8 cellular contexts compared by ENCODE assay signal in the genomic region with DNA sequence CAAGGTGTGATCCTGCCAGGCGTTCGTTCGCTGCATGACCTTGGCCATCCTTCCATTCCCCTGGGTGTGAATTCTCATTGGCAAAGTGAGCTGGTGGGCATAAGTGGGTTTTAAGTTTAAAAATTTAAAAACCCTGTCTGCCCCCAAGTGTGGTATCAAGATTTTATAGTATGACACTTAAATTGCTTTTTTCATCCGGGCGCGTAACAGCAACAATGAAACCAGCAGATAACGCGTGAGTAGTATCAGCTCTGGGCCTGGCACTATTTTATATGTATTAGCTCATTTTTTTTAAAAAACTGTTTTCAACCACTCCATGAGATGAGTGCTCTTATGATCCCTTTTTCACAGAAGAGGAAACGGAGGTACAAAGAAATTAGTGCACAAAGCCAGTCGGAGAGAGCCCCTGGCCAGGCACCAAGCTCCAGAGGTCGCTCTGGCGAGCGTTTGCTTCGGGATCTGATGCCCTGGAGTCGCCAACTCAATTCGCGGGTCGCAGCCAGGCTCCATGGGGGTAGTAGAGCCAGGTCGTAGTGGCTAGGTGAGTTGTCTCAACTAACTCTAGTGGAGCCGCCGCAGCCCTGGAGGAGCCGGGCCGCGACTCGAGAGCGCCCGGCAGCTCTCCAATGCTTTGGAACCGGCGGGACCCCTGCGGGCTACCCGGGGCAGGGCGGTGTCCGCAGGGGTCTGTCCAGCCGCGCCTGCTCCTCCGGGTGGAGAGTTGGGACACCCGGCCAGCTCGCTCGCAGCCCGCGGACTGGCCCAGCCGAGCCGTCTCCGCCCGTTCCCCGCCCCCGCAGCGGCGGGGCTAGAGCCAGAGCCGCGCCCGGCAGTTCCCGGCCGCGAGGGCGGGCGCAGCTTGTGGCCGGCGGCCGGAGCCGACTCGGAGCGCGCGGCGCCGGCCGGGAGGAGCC. TPM values are rescaled to one million over a fixed set of nuclear protein-coding genes. Genes with fewer than 3 reads are reported as not detected.
DNase-seq lines count a peak whose midpoint lies in the region; ATAC-seq, FAIRE-seq and TF ChIP-seq lines count a peak whose summit lies in the region.

Gene IL1R1 (plus strand): TSS at position 832 of the 914 bp plus-strand sequence. CDS start 14,979 bp downstream, outside the sequence.

- H3K36me3 ChIP-seq in HUES64 (ENCODE audit: insufficient read depth, low read length) (no peaks in the 10 kb centered on the region), K562 (ENCODE audit: control insufficient read depth, insufficient read depth, low read length) (no peaks in the 10 kb centered on the region; the same call in 2 of the 3 replicates), hepatocyte (replicated peaks; ENCODE audit: insufficient read depth, low read depth) (no peaks in the 10 kb centered on the region), rectal smooth muscle tissue (ENCODE audit: control insufficient read depth, insufficient read depth, low read length) (no peaks in the 10 kb centered on the region)

- CTCF ChIA-PET in K562 (lab: Yijun Ruan, JAX; ENCODE audit: low intra/inter-chr PET ratio), result no interaction called here

- TF ChIP-seq CTCF in K562 (IDR thresholded peaks at IDR 0.05 in 2 of 3, conservative IDR thresholded peaks at IDR 0.05 in 1 of 3; ENCODE audit: insufficient read depth in 2 of 3, low read depth in 1 of 3, low read length in 3 of 3) (no peak), hepatocyte (IDR thresholded peaks at IDR 0.05; ENCODE audit: poor library complexity) (no peak)

- 11% methylated on average over 68 of the region's 68 CpGs for WGBS in HUES64
- WGBS in K562 (ENCODE audit: insufficient coverage, low coverage, missing lambda C conversion rate), result 30% methylated on average over 40 of the region's 68 CpGs
- WGBS in hepatocyte (ENCODE audit: low lambda C conversion rate, missing lambda C conversion rate), result 13% methylated on average over 57 of the region's 68 CpGs

- POLR2A ChIA-PET in K562 (lab: Yijun Ruan, JAX), result interaction anchor here (0.6 to 1.8 kb wide), 8 partner anchors 7 to 729 kb away, joined by 3 to 6 read pairs (median 3); no protein-coding TSS in a partner anchor

- ATAC-seq in K562 (peak; percentile 95), GM21390 (IDR thresholded peaks at IDR 0.05; ENCODE audit: unreplicated experiment) (no peak), HG02973 (IDR thresholded peaks at IDR 0.05; ENCODE audit: unreplicated experiment) (no peak)

- H3K4me3 ChIP-seq in HUES64 (ENCODE audit: low read length) (peak within 1 kb of the TSS; percentile 66), K562 (peak within 1 kb of the TSS; percentile 44), hepatocyte (peak within 1 kb of the TSS; percentile 77), rectal smooth muscle tissue (ENCODE audit: low read length) (peak within 1 kb of the TSS; percentile 82)

- DNase-seq in DMS114 treated with DMSO at 0.1 percent for 48 hours (lab: John Stamatoyannopoulos, UW; ENCODE audit: unreplicated experiment) (peak; percentile 33), K562 (ENCODE audit: extremely low read depth in 1 of 4, low spot score in 3 of 4) (peak; percentile 79 to 86 (median 84)), hepatocyte (ENCODE audit: low spot score) (peak; percentile 94), NCI-H1092 treated with DMSO at 0.1 percent for 48 hours (lab: John Stamatoyannopoulos, UW) (no peak)

- no peaks in the 10 kb centered on the region for H3K9me1 ChIP-seq in K562 (ENCODE audit: control insufficient read depth, insufficient read depth, low read length)

- H3K9me3 ChIP-seq in HUES64 (ENCODE audit: insufficient read depth, low read depth, low read length), result no peaks in the 10 kb centered on the region
- peaks cover 7% of the 10 kb centered on the region for H3K9me3 ChIP-seq in K562 (replicated peaks; ENCODE audit: control insufficient read depth, insufficient read depth, low read depth, low read length)
- H3K9me3 ChIP-seq in hepatocyte (ENCODE audit: low read depth), result peaks cover 4% of the 10 kb centered on the region

- H3K9ac ChIP-seq in HUES64 (ENCODE audit: low read depth, low read length) (peak within 1 kb of the TSS; percentile 67), K562 (ENCODE audit: insufficient read depth in 1 of 2, low read depth in 2 of 2, low read length in 2 of 2) (peak within 1 kb of the TSS; percentile 60 to 90), rectal smooth muscle tissue (ENCODE audit: low read length) (peak within 1 kb of the TSS; percentile 57)

- no peak within 1 kb of the TSS for H3K27ac ChIP-seq in HUES64 (ENCODE audit: low read depth, low read length)
- no peak within 1 kb of the TSS; the same call in 2 of the 3 replicates for H3K27ac ChIP-seq in K562 (ENCODE audit: extremely low read depth, low read depth, low read length)
- peak within 1 kb of the TSS; percentile 98 for H3K27ac ChIP-seq in hepatocyte
- H3K27ac ChIP-seq in rectal smooth muscle tissue (ENCODE audit: low read depth, low read length), result peak within 1 kb of the TSS; percentile 78

- TF ChIP-seq EP300 in K562 (IDR thresholded peaks at IDR 0.05; ENCODE audit: low read length), result no peak

- in situ Hi-C loops in K562 (cut with MboI), result no loop called here

- H3K79me2 ChIP-seq in K562 (ENCODE audit: control insufficient read depth, insufficient read depth, low read length) (no peaks in the 10 kb centered on the region), hepatocyte (peaks cover 44% of the 10 kb centered on the region)

- no peak; a peak in 1 of 4 replicates for TF ChIP-seq RAD21 in K562 (CRISPR knock-in tag; conservative IDR thresholded peaks at IDR 0.05 in 1 of 2, IDR thresholded peaks at IDR 0.05 in 1 of 2)

- H2AFZ ChIP-seq in K562 (ENCODE audit: low read depth, low read length) (peak within 1 kb of the TSS; percentile 99), hepatocyte (peak within 1 kb of the TSS; percentile 69)

- no TSS peak for BruUV-seq in K562 (replicated peaks; lab: Mats Ljungman, UMichigan)

- FAIRE-seq in K562 (lab: Jason Lieb, UNC), result no peak

- H3K4me2 ChIP-seq in K562 (ENCODE audit: insufficient read depth, low read length) (peak within 1 kb of the TSS; percentile 82), hepatocyte (peak within 1 kb of the TSS; percentile 92)

- no peaks in the 10 kb centered on the region for H4K20me1 ChIP-seq in K562 (replicated peaks; ENCODE audit: control insufficient read depth, insufficient read depth, low read length)
- H4K20me1 ChIP-seq in hepatocyte (ENCODE audit: insufficient read depth, poor library complexity, severe bottlenecking), result no peaks in the 10 kb centered on the region

- no peak; the same call in 1 of the 2 replicates for TF ChIP-seq POLR2A in K562 (conservative IDR thresholded peaks at IDR 0.05)

- intact Hi-C loops in K562 (cut with micrococcal nuclease), result no loop called here

- H3K27me3 ChIP-seq in HUES64 (ENCODE audit: insufficient read depth, low read length), result peaks cover 37% of the 10 kb centered on the region
- H3K27me3 ChIP-seq in K562 (ENCODE audit: control insufficient read depth in 2 of 2, insufficient read depth in 2 of 2, low read length in 2 of 2), result no peaks in the 10 kb centered on the region
- no peaks in the 10 kb centered on the region for H3K27me3 ChIP-seq in hepatocyte
- H3K27me3 ChIP-seq in rectal smooth muscle tissue (ENCODE audit: control insufficient read depth, insufficient read depth, low read length), result no peaks in the 10 kb centered on the region

- H3K9me2 ChIP-seq in hepatocyte (replicated peaks; ENCODE audit: insufficient read depth), result no peaks in the 10 kb centered on the region

- H3K4me1 ChIP-seq in HUES64 (ENCODE audit: insufficient read depth, low read length) (0 out of 2 replicates have a peak, but pooled peaks cover 4% of the 10 kb centered on the region), K562 (replicated peaks in 1 of 2; ENCODE audit: control insufficient read depth in 2 of 2, insufficient read depth in 2 of 2, low read length in 2 of 2) (peaks cover 14 to 16% of the 10 kb centered on the region in 2 experiments), hepatocyte (ENCODE audit: insufficient read depth) (peaks cover 17% of the 10 kb centered on the region), rectal smooth muscle tissue (ENCODE audit: control insufficient read depth, insufficient read depth, low read length) (peaks cover 3% of the 10 kb centered on the region)

TF ChIP-seq in K562, 482 proteins besides CTCF, POLR2A, EP300 and RAD21 (continues in another document):
- TF ChIP-seq ZSCAN29 (IDR thresholded peaks at IDR 0.05), result no peak
- TF ChIP-seq, protein P1, sequence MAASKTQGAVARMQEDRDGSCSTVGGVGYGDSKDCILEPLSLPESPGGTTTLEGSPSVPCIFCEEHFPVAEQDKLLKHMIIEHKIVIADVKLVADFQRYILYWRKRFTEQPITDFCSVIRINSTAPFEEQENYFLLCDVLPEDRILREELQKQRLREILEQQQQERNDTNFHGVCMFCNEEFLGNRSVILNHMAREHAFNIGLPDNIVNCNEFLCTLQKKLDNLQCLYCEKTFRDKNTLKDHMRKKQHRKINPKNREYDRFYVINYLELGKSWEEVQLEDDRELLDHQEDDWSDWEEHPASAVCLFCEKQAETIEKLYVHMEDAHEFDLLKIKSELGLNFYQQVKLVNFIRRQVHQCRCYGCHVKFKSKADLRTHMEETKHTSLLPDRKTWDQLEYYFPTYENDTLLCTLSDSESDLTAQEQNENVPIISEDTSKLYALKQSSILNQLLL (CRISPR knock-in tag; IDR thresholded peaks at IDR 0.05; ENCODE audit: borderline replicate concordance), result no peak
- TF ChIP-seq PHF8 (IDR thresholded peaks at IDR 0.05; ENCODE audit: borderline replicate concordance, low read length), result peak; percentile 55; the same call in 1 of the 2 replicates
- no peak for TF ChIP-seq DPF2 (IDR thresholded peaks at IDR 0.05)

RNA-seq across cellular contexts. Expression of gene IL1R1, which starts in this region (rescaled TPM):
- polyA plus RNA-seq in HUES64 (2013, experiment 1 of 2), result 0.40 TPM
- 1.3 TPM for polyA plus RNA-seq in HUES64 (2013, experiment 2 of 2)
- 1.9 and 3.7 TPM in 2 replicates for total RNA-seq in K562 (2011; cell fraction: chromatin; rRNA removed; ENCODE audit: low replicate concordance)
- total RNA-seq in K562 (2011; cell fraction: nucleolus; rRNA removed), result 0.83 and 0.92 TPM in 2 replicates
- 2.3 and 4.2 TPM in 2 replicates for total RNA-seq in K562 (2011; cell fraction: nucleoplasm; rRNA removed)
- 0.90 and 1.00 TPM in 2 replicates for total RNA-seq in K562 (2014; rRNA removed)
- total RNA-seq in K562 (2014; rRNA removed; fragmentation: Illumina TruSeq; extraction: Trizol), result 1.4 and 2.2 TPM in 2 replicates
- total RNA-seq in K562 (2015; rRNA removed; fragmentation: Illumina TruSeq; extraction: Trizol), result 2.0 and 2.5 TPM in 2 replicates
- total RNA-seq in K562 (2021), result 1.6 and 2.5 TPM in 2 replicates
- polyA plus RNA-seq in K562 (2011; rRNA removed), result 1.5 and 3.9 TPM in 2 replicates
- 1.3 and 1.6 TPM in 2 replicates for polyA plus RNA-seq in K562 (2011; cell fraction: cytosol; rRNA removed)
- 0.83 and 1.3 TPM in 2 replicates for polyA plus RNA-seq in K562 (2011; cell fraction: nucleus; rRNA removed)
- 1.7 and 2.9 TPM in 2 replicates for polyA plus RNA-seq in K562 (2012)
- polyA plus RNA-seq in K562 (2014; fragmentation: Illumina TruSeq; extraction: Trizol), result 2.6 and 2.9 TPM in 2 replicates
- polyA plus RNA-seq in K562 (2014; fragmentation: Nextera tagmentation; extraction: Ambion mirVana), result 1 to 10 TPM in 1 of 2 experiments, under 1 TPM in 1; 0.81 to 1.2 TPM
- polyA plus RNA-seq in K562 (2014; rRNA removed), result 1.6 and 2.5 TPM in 2 replicates
- 1.5 and 2.4 TPM in 2 replicates for polyA minus RNA-seq in K562 (2011; rRNA and poly(A)+ RNA removed)
- 1.1 and 3.4 TPM in 2 replicates for polyA minus RNA-seq in K562 (2011; cell fraction: cytosol; rRNA and poly(A)+ RNA removed)
- 0.78 and 0.81 TPM in 2 replicates for polyA minus RNA-seq in K562 (2011; cell fraction: nucleus; rRNA and poly(A)+ RNA removed)
- 66.8 and 72.8 TPM in 2 replicates for total RNA-seq in hepatocyte
- polyA plus RNA-seq in hepatocyte, result 46.4 and 49.6 TPM in 2 replicates

Comparison
In these comparisons a context has a peak if more than half of its experiments do, and no peak if none do; other contexts are left out.
1. RNA of gene IL1R1 (total RNA-seq): 66.8 to 72.8 TPM in hepatocyte; 0.83 to 4.2 TPM in K562; every median in the first group is over 10 times any median in the second.
2. H3K27ac ChIP-seq: peak in hepatocyte (single experiment) and rectal smooth muscle tissue (single experiment); none in HUES64 (single experiment) and K562 (single experiment).
3. Peak in every context shown above with its lines, with median percentiles within 50 percentile points of each other: H3K4me3 ChIP-seq and H3K9ac ChIP-seq.